ENCODE assay signal across 29 cellular contexts in the genomic region with DNA sequence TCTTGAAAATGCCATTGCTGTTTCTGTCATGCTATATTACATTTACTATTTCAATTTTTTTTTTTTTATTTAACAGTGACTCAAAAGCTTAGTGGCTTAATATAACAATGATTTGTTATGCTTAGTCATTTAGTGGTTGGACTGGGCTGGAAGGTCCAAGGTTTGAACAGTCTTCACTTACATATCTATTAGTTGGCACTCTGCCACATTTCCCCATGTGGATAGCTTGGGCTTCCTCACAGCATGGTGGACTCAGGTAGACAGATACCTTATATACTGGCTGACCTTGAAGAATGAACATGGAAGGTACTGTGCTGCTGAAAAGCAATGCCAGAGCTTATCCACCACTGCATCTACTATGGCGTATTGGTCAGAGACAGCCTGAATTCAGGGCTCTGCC.
"Had no signal": no experiment of that assay in that cellular context is flagged by ENCODE, and none has a peak within 500 bp of the region (broad histone marks: within the 10 kb centered on the region; RNA-seq: fewer than 3 reads in every experiment).

No MANE protein-coding gene starts in this region.

- H3K4me1 ChIP-seq: adrenal gland, Peyer's patch, SJSA1 had no signal

- H3K4me3 ChIP-seq: adrenal gland, Peyer's patch, SJSA1 had no signal

- H3K27me3 ChIP-seq: adrenal gland, Peyer's patch, SJSA1 had no signal

- DNase-seq: activated CD4-positive, alpha-beta T cell treated with anti-CD3 and anti-CD28 coated beads, Interleukin-2, amount 10 ng/mL, durations not matched to agents 24 days and 14 days; activated CD4-positive, alpha-beta T cell treated with anti-CD3 and anti-CD28 coated beads, Interleukin-2, amount 50 U/mL, for 4 hours; activated CD8-positive, alpha-beta T cell treated with anti-CD3 and anti-CD28 coated beads for 36 hours; activated gamma-delta T cell; activated naive CD4-positive, alpha-beta T cell treated with Interleukin-2 at 50 U/mL for 16 hours; activated naive CD8-positive, alpha-beta T cell treated with anti-CD3 and anti-CD28 coated beads, Interleukin-2, amount 10 ng/mL, durations not matched to agents 7 days and 5 days; activated T-cell treated with anti-CD3 and anti-CD28 coated beads, Interleukin-2, amount 50 U/mL, for 1 hour; adrenal gland; caudate nucleus; cerebellar nuclear complex; KG1; NCI-H1092 treated with DMSO at 0.1 percent for 48 hours; NCI-H1417; NCI-H146; NCI-H187; NCI-H2081 treated with DMSO at 0.1 percent for 48 hours; NCI-H2171 treated with DMSO at 0.1 percent for 48 hours; NCI-H2227 treated with DMSO at 0.1 percent for 48 hours; NCI-H446; NCI-H510A treated with DMSO at 0.1 percent for 48 hours; NCI-H526 treated with DMSO at 0.1 percent for 48 hours; NCI-H82; NK-92 treated with Interleukin-12 subunit alpha and Interleukin-12 subunit beta, amount 100 ng/mL, for 24 hours; PC-3; Peyer's patch; RPMI8226; SHP77 treated with DMSO at 0.1 percent for 48 hours; SK-N-SH had no signal

- H3K36me3 ChIP-seq: adrenal gland, Peyer's patch, SJSA1 had no signal

- H3K9ac ChIP-seq: SK-N-SH had no signal

- H3K9me3 ChIP-seq: adrenal gland, SK-N-SH had no signal

- H3K9me2 ChIP-seq: SK-N-SH had no signal

- H3K4me2 ChIP-seq: SK-N-SH had no signal

- H3K27ac ChIP-seq: adrenal gland, Peyer's patch, SJSA1 had no signal
